ENCODE assay signal across 14 cellular contexts in genomic region chrX:29528281-29528680, GRCh38.
A peak's percentile ranks its signal among the peaks of the same experiment; 100 is the strongest.
DNase-seq lines count a peak whose midpoint lies in the region; ATAC-seq and TF ChIP-seq lines count a peak whose summit lies in the region.
"Had no signal": no experiment of that assay in that cellular context is flagged by ENCODE, and none has a peak within 500 bp of the region (broad histone marks: within the 10 kb centered on the region; RNA-seq: fewer than 3 reads in every experiment).

No MANE protein-coding gene starts in this region.

- H3K79me1 ChIP-seq in trophoblast cell (ENCODE audit: low read length) = no peaks in the 10 kb centered on the region

- H3K27me3 ChIP-seq in prostate gland (replicated peaks; ENCODE audit: insufficient read depth) (no peaks in the 10 kb centered on the region), trophoblast cell (ENCODE audit: insufficient read depth, low read length) (no peaks in the 10 kb centered on the region)
- H3K27me3 ChIP-seq: BLaER1 treated with 17β-estradiol and CSF1 and Interleukin-3, amounts not matched to agents 10 nM and 100 nM; colonic mucosa had no signal

- H2BK12ac ChIP-seq in trophoblast cell (ENCODE audit: low read length) = no peak overlapping the region

- no peak overlapping the region for H2AFZ ChIP-seq in trophoblast cell (ENCODE audit: insufficient read depth, low read length, poor library complexity)

- H3K14ac ChIP-seq in trophoblast cell (ENCODE audit: low read length) = no peak overlapping the region

- no peak overlapping the region for H4K12ac ChIP-seq in trophoblast cell (ENCODE audit: low read depth, low read length)

- no peak overlapping the region for H3K9ac ChIP-seq in trophoblast cell (ENCODE audit: low read length)
- H3K9ac ChIP-seq: BLaER1 treated with 17β-estradiol and CSF1 and Interleukin-3, amounts not matched to agents 10 nM and 100 nM had no signal

- H3K4me1 ChIP-seq in prostate gland (replicated peaks) = no peaks in the 10 kb centered on the region
- no peaks in the 10 kb centered on the region for H3K4me1 ChIP-seq in trophoblast cell (ENCODE audit: control insufficient read depth in 1 of 2, insufficient read depth in 2 of 2, low read length in 2 of 2)
- H3K4me1 ChIP-seq: colonic mucosa had no signal

- no peak overlapping the region for H2AK5ac ChIP-seq in trophoblast cell (ENCODE audit: low read length)

- no peak overlapping the region for H3K4me3 ChIP-seq in prostate gland
- no peak overlapping the region for H3K4me3 ChIP-seq in trophoblast cell (ENCODE audit: low read depth, low read length)
- H3K4me3 ChIP-seq: BLaER1 treated with 17β-estradiol and CSF1 and Interleukin-3, amounts not matched to agents 10 nM and 100 nM; colonic mucosa had no signal

- no peaks in the 10 kb centered on the region for H3K79me2 ChIP-seq in trophoblast cell (ENCODE audit: control insufficient read depth, insufficient read depth, low read length, poor library complexity)

- no peak overlapping the region for H4K8ac ChIP-seq in trophoblast cell (ENCODE audit: low read depth, low read length)

- ATAC-seq in GM18867 (IDR thresholded peaks at IDR 0.05; ENCODE audit: unreplicated experiment) = peak; percentile 83
- peak; percentile 64 for ATAC-seq in GM21515 (IDR thresholded peaks at IDR 0.05; ENCODE audit: unreplicated experiment)
- ATAC-seq in HG02981 (IDR thresholded peaks at IDR 0.05; ENCODE audit: unreplicated experiment) = peak; percentile 74
- ATAC-seq in HG03571 (IDR thresholded peaks at IDR 0.05; ENCODE audit: unreplicated experiment) = peak; percentile 44
- ATAC-seq: activated CD8-positive, alpha-beta memory T cell treated with anti-CD3 and anti-CD28 coated beads, Interleukin-2, amount 10 ng/mL, durations not matched to agents 7 days and 5 days; stimulated activated naive CD8-positive, alpha-beta T cell treated with anti-CD3 and anti-CD28 coated beads, Interleukin-15, amount 100 ng/mL, for 72 hours had no signal

- DNase-seq in prostate gland (ENCODE audit: low spot score) (no peak), trophoblast cell (no peak), SKM-1 (lab: John Stamatoyannopoulos, UW; ENCODE audit: unreplicated experiment) (no peak), NCI-H446 (lab: John Stamatoyannopoulos, UW) (no peak)
- DNase-seq: activated CD8-positive, alpha-beta memory T cell treated with anti-CD3 and anti-CD28 coated beads, Interleukin-2, amount 10 ng/mL, durations not matched to agents 7 days and 5 days; colonic mucosa; NCI-H526; stimulated activated CD4-positive, alpha-beta T cell treated with anti-CD3 and anti-CD28 coated beads, Interleukin-4, amount 100 ng/mL, for 1 hour; stimulated activated naive CD8-positive, alpha-beta T cell treated with anti-CD3 and anti-CD28 coated beads, Interleukin-15, amount 100 ng/mL, for 72 hours had no signal

- H3K27ac ChIP-seq in prostate gland (no peak overlapping the region), trophoblast cell (ENCODE audit: low read depth, low read length) (no peak overlapping the region)
- H3K27ac ChIP-seq: BLaER1 treated with 17β-estradiol and CSF1 and Interleukin-3, amounts not matched to agents 10 nM and 100 nM; colonic mucosa had no signal

- no peak overlapping the region for H4K91ac ChIP-seq in trophoblast cell (ENCODE audit: low read depth, low read length)

- H3K36me3 ChIP-seq in prostate gland (no peaks in the 10 kb centered on the region), trophoblast cell (ENCODE audit: control insufficient read depth in 1 of 2, insufficient read depth in 2 of 2, low read length in 2 of 2) (no peaks in the 10 kb centered on the region)
- H3K36me3 ChIP-seq: BLaER1 treated with 17β-estradiol and CSF1 and Interleukin-3, amounts not matched to agents 10 nM and 100 nM; colonic mucosa had no signal

- no peak overlapping the region for H3K4ac ChIP-seq in trophoblast cell (ENCODE audit: low read depth, low read length)

- no peak overlapping the region for H3K4me2 ChIP-seq in trophoblast cell (ENCODE audit: low read length)
- H3K4me2 ChIP-seq: BLaER1 treated with 17β-estradiol and CSF1 and Interleukin-3, amounts not matched to agents 10 nM and 100 nM had no signal

- H2BK120ac ChIP-seq in trophoblast cell (ENCODE audit: insufficient read depth, low read length, poor library complexity) = no peak overlapping the region

- no peak for TF ChIP-seq POLR2A in prostate gland (IDR thresholded peaks at IDR 0.05)

- H3K23ac ChIP-seq in trophoblast cell (ENCODE audit: low read length) = no peak overlapping the region

- no peak overlapping the region for H3K18ac ChIP-seq in trophoblast cell (ENCODE audit: low read length)

- no peak overlapping the region for H2BK5ac ChIP-seq in trophoblast cell (ENCODE audit: low read depth, low read length, poor library complexity)

- TF ChIP-seq CTCF in prostate gland (IDR thresholded peaks at IDR 0.05) = no peak

- intact Hi-C loops in prostate gland (cut with DNase I) = no loop called here

- H3K9me3 ChIP-seq in prostate gland = no peaks in the 10 kb centered on the region
- H3K9me3 ChIP-seq in trophoblast cell (ENCODE audit: insufficient read depth, low read depth, low read length) = no peaks in the 10 kb centered on the region
- H3K9me3 ChIP-seq: BLaER1 treated with 17β-estradiol and CSF1 and Interleukin-3, amounts not matched to agents 10 nM and 100 nM; colonic mucosa had no signal

- 88% methylated on average over 1 of the region's 1 CpG for WGBS in prostate gland
- no CpG with 5 or more reads among the region's 1 CpG for WGBS in trophoblast cell (ENCODE audit: extremely low coverage, insufficient coverage, insufficient read length)
